In genomic region chr1:201260236-201260591, GRCh38 we compare ENCODE assay signal across 12 cellular contexts. TPM values are rescaled to one million over a fixed set of nuclear protein-coding genes. Genes with fewer than 3 reads are reported as not detected.
A peak's percentile ranks its signal among the peaks of the same experiment; 100 is the strongest.
DNase-seq lines count a peak whose midpoint lies in the region; ATAC-seq and TF ChIP-seq lines count a peak whose summit lies in the region.
"Had no signal": no experiment of that assay in that cellular context is flagged by ENCODE, and none has a peak within 500 bp of the region (broad histone marks: within the 10 kb centered on the region; RNA-seq: fewer than 3 reads in every experiment).

No MANE protein-coding gene starts in this region.

- no peak overlapping the region for H4K8ac ChIP-seq in IMR-90 (ENCODE audit: low read depth in 2 of 2, low read length in 2 of 2)

- CTCF ChIA-PET in IMR-90 (lab: Yijun Ruan, JAX), result interaction anchor here (0.8 kb wide), 1 partner anchor 9 kb away, joined by 3 read pairs; no protein-coding TSS in a partner anchor
- CTCF ChIA-PET in activated naive CD4-positive, alpha-beta T cell treated with anti-CD3 and anti-CD28 coated beads, Interleukin-2, amount 10 ng/mL, durations not matched to agents 7 days and 5 days (lab: Charles Lee), result interaction anchor here (1.9 kb wide), 1 partner anchor 101 kb away, joined by 8 read pairs; no protein-coding TSS in a partner anchor

- no TSS peak for BruUV-seq in IMR-90 (replicated peaks; lab: Mats Ljungman, UMichigan)

- peak overlapping the region; percentile 76 for H2AK9ac ChIP-seq in IMR-90 (replicated peaks; ENCODE audit: low read depth, low read length, poor library complexity)

- no peak overlapping the region for H3K56ac ChIP-seq in IMR-90 (ENCODE audit: extremely low read depth, insufficient read depth, low read length)

- H3K9me3 Mint-ChIP-seq in activated naive CD4-positive, alpha-beta T cell treated with anti-CD3 and anti-CD28 coated beads, Interleukin-2, amount 10 ng/mL, durations not matched to agents 7 days and 5 days, result no peaks in the 10 kb centered on the region
- H3K9me3 Mint-ChIP-seq: stimulated activated naive CD8-positive, alpha-beta T cell treated with anti-CD3 and anti-CD28 coated beads, Interleukin-15, amount 100 ng/mL, for 72 hours had no signal

- dilution Hi-C loops in IMR-90 (cut with HindIII; ENCODE audit: low sequenced_read_pairs, unreplicated experiment), result no loop called here

- no peak overlapping the region for H2BK5ac ChIP-seq in IMR-90 (ENCODE audit: low read depth, low read length, poor library complexity, severe bottlenecking)

- no peaks in the 10 kb centered on the region for H3K36me3 ChIP-seq in IMR-90 (ENCODE audit: control insufficient read depth, insufficient read depth, low read length)
- H3K36me3 ChIP-seq in iPS-18a (ENCODE audit: control insufficient read depth, low read depth, low read length), result no peaks in the 10 kb centered on the region

- peak overlapping the region; percentile 86 for H2AFZ ChIP-seq in IMR-90 (replicated peaks; ENCODE audit: low read length, poor library complexity)
- H2AFZ ChIP-seq: parathyroid adenoma had no signal

- no peak overlapping the region for H3K14ac ChIP-seq in IMR-90 (replicated peaks; ENCODE audit: low read depth, low read length)

- no peak overlapping the region for H4K91ac ChIP-seq in IMR-90 (ENCODE audit: insufficient read depth, low read depth, low read length)

- no peak for TF ChIP-seq CTCF in IMR-90 (conservative IDR thresholded peaks at IDR 0.05; ENCODE audit: low read depth, low read length)
- TF ChIP-seq CTCF in coronary artery (IDR thresholded peaks at IDR 0.05), result no peak
- TF ChIP-seq CTCF in dorsolateral prefrontal cortex (IDR thresholded peaks at IDR 0.05 in 54 of 56, conservative IDR thresholded peaks at IDR 0.05 in 2 of 56; ENCODE audit: low read depth in 1 of 56, partially characterized antibody in 56 of 56), result no peak

- H3K9ac ChIP-seq in IMR-90 (ENCODE audit: low read depth, low read length), result no peak overlapping the region
- H3K9ac ChIP-seq in iPS-18a (ENCODE audit: low read length), result no peak overlapping the region
- H3K9ac ChIP-seq: parathyroid adenoma had no signal

- no peak for DNase-seq in IMR-90
- DNase-seq in coronary artery (ENCODE audit: low spot score), result no peak
- no peak for DNase-seq in dorsolateral prefrontal cortex
- DNase-seq in activated naive CD4-positive, alpha-beta T cell treated with anti-CD3 and anti-CD28 coated beads, Interleukin-2, amount 10 ng/mL, durations not matched to agents 7 days and 5 days, result no peak
- DNase-seq in H4 (ENCODE audit: low spot score), result no peak
- DNase-seq: NCI-H510A treated with DMSO at 0.1 percent for 48 hours; stimulated activated CD4-positive, alpha-beta T cell treated with anti-CD3 and anti-CD28 coated beads, Interleukin-2, amount 100 ng/mL, for 48 hours; stimulated activated naive CD8-positive, alpha-beta T cell treated with anti-CD3 and anti-CD28 coated beads, Interleukin-15, amount 100 ng/mL, for 72 hours had no signal

- no peak overlapping the region for H2AK5ac ChIP-seq in IMR-90 (ENCODE audit: low read depth, low read length)

- H3K4ac ChIP-seq in IMR-90 (ENCODE audit: low read depth, low read length), result no peak overlapping the region

- H3K4me3 ChIP-seq in IMR-90 (ENCODE audit: insufficient read depth, low read depth, low read length), result no peak overlapping the region
- H3K4me3 ChIP-seq in coronary artery, result peak overlapping the region; percentile 25
- H3K4me3 ChIP-seq in iPS-18a (ENCODE audit: low read length), result peak overlapping the region; percentile 38
- peak overlapping the region in 3 of 7 experiments; percentile 4 to 8 (median 6) for H3K4me3 ChIP-seq in skin epidermis
- H3K4me3 ChIP-seq in dorsolateral prefrontal cortex, result no peak overlapping the region

- H3K36me3 Mint-ChIP-seq in activated naive CD4-positive, alpha-beta T cell treated with anti-CD3 and anti-CD28 coated beads, Interleukin-2, amount 10 ng/mL, durations not matched to agents 7 days and 5 days, result no peaks in the 10 kb centered on the region
- H3K36me3 Mint-ChIP-seq: brain had no signal

- H4K5ac ChIP-seq in IMR-90 (ENCODE audit: low read depth, low read length), result no peak overlapping the region

- 0 out of 2 replicates have a peak, but pooled peaks cover 9% of the 10 kb centered on the region for H3K9me1 ChIP-seq in IMR-90 (ENCODE audit: insufficient read depth, low read length)

- H2BK20ac ChIP-seq in IMR-90 (ENCODE audit: low read depth, low read length), result no peak overlapping the region

- no peak overlapping the region for H3K23ac ChIP-seq in IMR-90 (ENCODE audit: low read depth, low read length)

- no peak overlapping the region for H3K27ac Mint-ChIP-seq in activated naive CD4-positive, alpha-beta T cell treated with anti-CD3 and anti-CD28 coated beads, Interleukin-2, amount 10 ng/mL, durations not matched to agents 7 days and 5 days
- H3K27ac Mint-ChIP-seq: brain; stimulated activated naive CD8-positive, alpha-beta T cell treated with anti-CD3 and anti-CD28 coated beads, Interleukin-15, amount 100 ng/mL, for 72 hours had no signal

- peaks cover 15% of the 10 kb centered on the region for H3K27me3 Mint-ChIP-seq in activated naive CD4-positive, alpha-beta T cell treated with anti-CD3 and anti-CD28 coated beads, Interleukin-2, amount 10 ng/mL, durations not matched to agents 7 days and 5 days

- H3K27ac ChIP-seq in IMR-90 (ENCODE audit: insufficient read depth, low read length), result no peak overlapping the region
- no peak overlapping the region for H3K27ac ChIP-seq in coronary artery
- H3K27ac ChIP-seq in iPS-18a (ENCODE audit: low read length), result no peak overlapping the region
- H3K27ac ChIP-seq in skin epidermis, result peak overlapping the region in 18 of 21 experiments; percentile 8 to 85 (median 70)
- H3K27ac ChIP-seq in dorsolateral prefrontal cortex, result no peak overlapping the region
- H3K27ac ChIP-seq: parathyroid adenoma had no signal

- peaks cover 2% of the 10 kb centered on the region; the same call in 1 of the 2 replicates for H3K27me3 ChIP-seq in IMR-90 (ENCODE audit: control insufficient read depth, insufficient read depth, low read length)
- no peaks in the 10 kb centered on the region for H3K27me3 ChIP-seq in iPS-18a (ENCODE audit: control insufficient read depth, insufficient read depth, low read length)
- H3K27me3 ChIP-seq in dorsolateral prefrontal cortex, result peaks cover 0 to 25% (median 13%) of the 10 kb centered on the region in 45 donors

- H2BK15ac ChIP-seq in IMR-90 (ENCODE audit: low read depth, low read length), result no peak overlapping the region

- no peak overlapping the region for H3K18ac ChIP-seq in IMR-90 (ENCODE audit: low read depth, low read length)

- H3K4me1 ChIP-seq in IMR-90 (ENCODE audit: control insufficient read depth, insufficient read depth, low read length) (peaks cover 6% of the 10 kb centered on the region), iPS-18a (ENCODE audit: control insufficient read depth, low read depth, low read length) (no peaks in the 10 kb centered on the region)
- H3K4me1 ChIP-seq: parathyroid adenoma had no signal

- H3K4me2 ChIP-seq in IMR-90 (ENCODE audit: low read depth, low read length), result no peak overlapping the region

- no peaks in the 10 kb centered on the region for H4K20me1 ChIP-seq in IMR-90 (ENCODE audit: insufficient read depth, low read length)

- intact Hi-C loops in IMR-90 (cut with micrococcal nuclease), result loop anchor here (10.0 kb wide), 1 partner anchor 1175 kb away; no protein-coding TSS in a partner anchor
- intact Hi-C loops in dorsolateral prefrontal cortex (cut with DNase I), result no loop called here

- H3K9me3 ChIP-seq in IMR-90 (ENCODE audit: control insufficient read depth, insufficient read depth, low read length) (no peaks in the 10 kb centered on the region), iPS-18a (ENCODE audit: control insufficient read depth, low read depth, low read length) (no peaks in the 10 kb centered on the region)

- ATAC-seq in IMR-90 (ENCODE audit: low read depth), result no peak
- ATAC-seq: stimulated activated naive CD8-positive, alpha-beta T cell treated with anti-CD3 and anti-CD28 coated beads, Interleukin-15, amount 100 ng/mL, for 72 hours had no signal

- no peak overlapping the region for H2BK120ac ChIP-seq in IMR-90 (ENCODE audit: low read depth, low read length)

- H3K4me3 Mint-ChIP-seq in activated naive CD4-positive, alpha-beta T cell treated with anti-CD3 and anti-CD28 coated beads, Interleukin-2, amount 10 ng/mL, durations not matched to agents 7 days and 5 days, result no peak overlapping the region
- H3K4me3 Mint-ChIP-seq: brain had no signal

- no peaks in the 10 kb centered on the region for H3K79me1 ChIP-seq in IMR-90 (ENCODE audit: low read depth in 1 of 2, low read length in 2 of 2)

- no CpG with 5 or more reads among the region's 11 CpGs for WGBS in IMR-90 (ENCODE audit: extremely low coverage in 2 of 2, insufficient read length in 1 of 2), 2 experiments

- in situ Hi-C loops in IMR-90 (cut with MboI; ENCODE audit: low sequenced_read_pairs), result loop anchor here (5.0 kb wide), 1 partner anchor 92 kb away; no protein-coding TSS in a partner anchor

- POLR2A ChIA-PET in IMR-90 (lab: Charles Lee; ENCODE audit: unreplicated experiment), result no interaction called here

- no peak for TF ChIP-seq RAD21 in IMR-90 (IDR thresholded peaks at IDR 0.05; ENCODE audit: low read length)

- no peak for TF ChIP-seq POLR2A in IMR-90 (IDR thresholded peaks at IDR 0.05; ENCODE audit: low read depth, low read length)

- peaks cover 2% of the 10 kb centered on the region for H3K4me1 Mint-ChIP-seq in activated naive CD4-positive, alpha-beta T cell treated with anti-CD3 and anti-CD28 coated beads, Interleukin-2, amount 10 ng/mL, durations not matched to agents 7 days and 5 days
- H3K4me1 Mint-ChIP-seq: stimulated activated naive CD8-positive, alpha-beta T cell treated with anti-CD3 and anti-CD28 coated beads, Interleukin-15, amount 100 ng/mL, for 72 hours had no signal

TF ChIP-seq in IMR-90, 13 proteins besides CTCF, POLR2A, EP300 and RAD21:
- TF ChIP-seq CHD1 (IDR thresholded peaks at IDR 0.05; ENCODE audit: low read depth, low read length), result no peak

RNA-seq across cellular contexts. Expression of gene PKP1, which starts 23.1 kb away (rescaled TPM):
- total RNA-seq in IMR-90 (2012; rRNA removed), result under 0.01 and 0.18 TPM in 2 replicates
- polyA plus RNA-seq in IMR-90 (2012; rRNA removed), result 0.16 and 0.36 TPM in 2 replicates
- polyA plus RNA-seq in IMR-90 (2012; cell fraction: cytosol; rRNA removed), result 0.16 and 0.26 TPM in 2 replicates
- 0.18 and 0.20 TPM in 2 replicates for polyA plus RNA-seq in IMR-90 (2012; cell fraction: nucleus; rRNA removed; ENCODE audit: low replicate concordance)
- total RNA-seq in dorsolateral prefrontal cortex, result 1 to 10 TPM in 99 of 120 experiments, under 1 TPM in 21; 0.37 to 4.1 (median 1.5) TPM
- total RNA-seq in H4 (2014; rRNA removed; shearing (Covaris generic)), result not detected in 2 replicates

Comparison
In these comparisons a context has a peak if more than half of its experiments do, and no peak if none do; other contexts are left out.
1. H3K27ac ChIP-seq: peak in skin epidermis (18 of 21); none in IMR-90 (single experiment), coronary artery (0 of 2), iPS-18a (single experiment) and dorsolateral prefrontal cortex (0 of 59).
2. H3K4me3 ChIP-seq: peak in coronary artery (single experiment) and iPS-18a (single experiment); none in IMR-90 (single experiment) and dorsolateral prefrontal cortex (0 of 59).